Comparison of ENCODE assay signal across 25 cellular contexts in genomic region chr6:16679050-16679449, GRCh38.
DNase-seq lines count a peak whose midpoint lies in the region; ATAC-seq, FAIRE-seq and TF ChIP-seq lines count a peak whose summit lies in the region.
"Had no signal": no experiment of that assay in that cellular context is flagged by ENCODE, and none has a peak within 500 bp of the region (broad histone marks: within the 10 kb centered on the region; RNA-seq: fewer than 3 reads in every experiment).

No MANE protein-coding gene starts in this region.

- intact Hi-C loops in activated CD4-positive, alpha-beta T cell treated with anti-CD3 and anti-CD28 coated beads, Interleukin-2, amount 10 ng/mL, durations not matched to agents 24 days and 14 days (cut with micrococcal nuclease) = no loop called here
- intact Hi-C loops in HepG2 (cut with micrococcal nuclease; ENCODE audit: unreplicated experiment) = no loop called here
- intact Hi-C loops in right lobe of liver (cut with DNase I) = no loop called here

- H3K9me3 ChIP-seq in HepG2 (ENCODE audit: low read length) (no peaks in the 10 kb centered on the region), right lobe of liver (no peaks in the 10 kb centered on the region), upper lobe of left lung (no peaks in the 10 kb centered on the region)
- H3K9me3 ChIP-seq: BLaER1 had no signal

- H3K9ac ChIP-seq in HepG2 (ENCODE audit: insufficient read depth, low read depth, low read length) = no peak overlapping the region
- H3K9ac ChIP-seq: BLaER1, GM23248 had no signal

- peaks cover 79% of the 10 kb centered on the region for H3K4me1 ChIP-seq in HepG2 (ENCODE audit: insufficient read depth, low read length)
- H3K4me1 ChIP-seq in right lobe of liver = peaks cover 0 to 33% (median 9%) of the 10 kb centered on the region in 4 donors
- H3K4me1 ChIP-seq in upper lobe of left lung = peaks cover 28 to 39% (median 34%) of the 10 kb centered on the region in 4 donors

- TF ChIP-seq POLR2A in HepG2 (IDR thresholded peaks at IDR 0.05; ENCODE audit: insufficient read depth in 1 of 2, low read depth in 2 of 2, low read length in 2 of 2) (no peak), right lobe of liver (IDR thresholded peaks at IDR 0.05) (no peak), upper lobe of left lung (IDR thresholded peaks at IDR 0.05) (no peak)

- H3K4me3 ChIP-seq in HepG2 (replicated peaks in 1 of 3; ENCODE audit: insufficient read depth in 1 of 3, low read depth in 2 of 3, low read length in 3 of 3) = no peak overlapping the region
- no peak overlapping the region for H3K4me3 ChIP-seq in right lobe of liver
- H3K4me3 ChIP-seq in upper lobe of left lung = no peak overlapping the region
- H3K4me3 ChIP-seq: BLaER1, GM12878, GM23248 had no signal

- FAIRE-seq in HepG2 (lab: Jason Lieb, UNC) = no peak
- FAIRE-seq: A204.1, D721Med, GM12878, GM19239, H1 had no signal

- ATAC-seq in HepG2 (no peak), right lobe of liver (no peak), HG03442 (IDR thresholded peaks at IDR 0.05; ENCODE audit: unreplicated experiment) (no peak), upper lobe of left lung (ENCODE audit: low FRiP score in 2 of 2) (no peak)
- no peak for ATAC-seq in effector memory CD8-positive, alpha-beta T cell (replicated peaks)
- ATAC-seq: CD8-positive, alpha-beta T cell; GM12878 had no signal

- CTCF ChIA-PET in HepG2 (lab: Yijun Ruan, JAX; ENCODE audit: low intra/inter-chr PET ratio, low total read pairs) = no interaction called here

- no peaks in the 10 kb centered on the region for H4K20me1 ChIP-seq in HepG2 (ENCODE audit: insufficient read depth, low read length)

- peaks cover 17% of the 10 kb centered on the region for H3K9me3 Mint-ChIP-seq in activated CD4-positive, alpha-beta T cell treated with anti-CD3 and anti-CD28 coated beads, Interleukin-2, amount 10 ng/mL, durations not matched to agents 24 days and 14 days
- no peaks in the 10 kb centered on the region for H3K9me3 Mint-ChIP-seq in effector memory CD8-positive, alpha-beta T cell
- H3K9me3 Mint-ChIP-seq: CD8-positive, alpha-beta T cell had no signal

- no peak for TF ChIP-seq CTCF in HepG2 (CRISPR knock-in tag; IDR thresholded peaks at IDR 0.05)
- no peak for TF ChIP-seq CTCF in right lobe of liver (IDR thresholded peaks at IDR 0.05)
- no peak for TF ChIP-seq CTCF in upper lobe of left lung (IDR thresholded peaks at IDR 0.05)

- no peak for DNase-seq in activated CD4-positive, alpha-beta T cell treated with anti-CD3 and anti-CD28 coated beads, Interleukin-2, amount 10 ng/mL, durations not matched to agents 24 days and 14 days
- DNase-seq in activated CD4-positive, alpha-beta T cell treated with anti-CD3 and anti-CD28 coated beads, Interleukin-2, amount 50 U/mL, for 1 hour = no peak
- DNase-seq in HepG2 (ENCODE audit: low spot score) = no peak
- DNase-seq in right lobe of liver = no peak
- DNase-seq in effector memory CD8-positive, alpha-beta T cell = no peak
- DNase-seq in upper lobe of left lung = no peak
- DNase-seq: CD4-positive, CD25-positive, alpha-beta regulatory T cell; CD8-positive, alpha-beta T cell; DMS 273 treated with DMSO at 0.1 percent for 48 hours; DMS79; EL; GDM1; GM23248; H7; HCEC 1CT had no signal

- H3K4me3 Mint-ChIP-seq in activated CD4-positive, alpha-beta T cell treated with anti-CD3 and anti-CD28 coated beads, Interleukin-2, amount 10 ng/mL, durations not matched to agents 24 days and 14 days = no peak overlapping the region
- H3K4me3 Mint-ChIP-seq in effector memory CD8-positive, alpha-beta T cell = no peak overlapping the region
- H3K4me3 Mint-ChIP-seq: B cell; CD4-positive, CD25-positive, alpha-beta regulatory T cell; CD8-positive, alpha-beta T cell had no signal

- H3K27me3 ChIP-seq in HepG2 (ENCODE audit: control insufficient read depth in 1 of 2, insufficient read depth in 2 of 2, low read length in 2 of 2) (no peaks in the 10 kb centered on the region), right lobe of liver (no peaks in the 10 kb centered on the region), upper lobe of left lung (no peaks in the 10 kb centered on the region)
- H3K27me3 ChIP-seq: BLaER1 had no signal

- no peak overlapping the region for H3K27ac ChIP-seq in HepG2 (ENCODE audit: extremely low read length, insufficient read depth, low read length)
- H3K27ac ChIP-seq in right lobe of liver = no peak overlapping the region
- H3K27ac ChIP-seq in upper lobe of left lung = no peak overlapping the region
- H3K27ac ChIP-seq: 22Rv1, BLaER1, C4-2B, GM23248 had no signal

- H3K36me3 ChIP-seq in HepG2 (replicated peaks in 1 of 2; ENCODE audit: control insufficient read depth in 1 of 2, insufficient read depth in 2 of 2, low read length in 2 of 2) (peaks cover 0 to 4% of the 10 kb centered on the region in 2 experiments; a peak in 1 of 5 replicates), right lobe of liver (no peaks in the 10 kb centered on the region), upper lobe of left lung (peaks cover 0 to 6% (median 0%) of the 10 kb centered on the region in 4 donors)
- H3K36me3 ChIP-seq: BLaER1 had no signal

- in situ Hi-C loops in HepG2 (cut with HindIII; ENCODE audit: extremely low pct_ligation_motif_present, low pct_unique_long_range_greater_than_20kb) = no loop called here

- H3K27me3 Mint-ChIP-seq in activated CD4-positive, alpha-beta T cell treated with anti-CD3 and anti-CD28 coated beads, Interleukin-2, amount 10 ng/mL, durations not matched to agents 24 days and 14 days = no peaks in the 10 kb centered on the region
- no peaks in the 10 kb centered on the region for H3K27me3 Mint-ChIP-seq in effector memory CD8-positive, alpha-beta T cell
- H3K27me3 Mint-ChIP-seq: B cell; CD4-positive, CD25-positive, alpha-beta regulatory T cell had no signal

- BruUV-seq in HepG2 (replicated peaks; lab: Mats Ljungman, UMichigan) = no TSS peak

- POLR2A ChIA-PET in HepG2 (lab: Yijun Ruan, JAX) = interaction anchor here (1.1 kb wide), 1 partner anchor 10 kb away, joined by 3 read pairs; no protein-coding TSS in a partner anchor

- TF ChIP-seq RAD21 in HepG2 (CRISPR knock-in tag; IDR thresholded peaks at IDR 0.05) = no peak

- H2AFZ ChIP-seq in HepG2 (ENCODE audit: low read length) = no peak overlapping the region
- H2AFZ ChIP-seq: GM23248 had no signal

- H3K79me2 ChIP-seq in HepG2 (ENCODE audit: insufficient read depth, low read length) = peaks cover 19% of the 10 kb centered on the region

- no peak overlapping the region for H3K4me2 ChIP-seq in HepG2 (ENCODE audit: low read depth, low read length)
- H3K4me2 ChIP-seq: BLaER1 had no signal

- H3K4me1 Mint-ChIP-seq in activated CD4-positive, alpha-beta T cell treated with anti-CD3 and anti-CD28 coated beads, Interleukin-2, amount 10 ng/mL, durations not matched to agents 24 days and 14 days = peaks cover 67% of the 10 kb centered on the region
- H3K4me1 Mint-ChIP-seq in effector memory CD8-positive, alpha-beta T cell (ENCODE audit: low read depth in 2 of 2) = peaks cover 18 to 40% of the 10 kb centered on the region in 2 donors

- H3K27ac Mint-ChIP-seq in activated CD4-positive, alpha-beta T cell treated with anti-CD3 and anti-CD28 coated beads, Interleukin-2, amount 10 ng/mL, durations not matched to agents 24 days and 14 days = peak overlapping the region; percentile 39
- H3K27ac Mint-ChIP-seq in effector memory CD8-positive, alpha-beta T cell = peak overlapping the region; percentile 8 to 77
- H3K27ac Mint-ChIP-seq: B cell; CD4-positive, CD25-positive, alpha-beta regulatory T cell; CD8-positive, alpha-beta T cell had no signal

- TF ChIP-seq EP300 in HepG2 (IDR thresholded peaks at IDR 0.05; ENCODE audit: low read depth in 2 of 2, low read length in 2 of 2) (no peak), HepG2 (CRISPR knock-in tag; IDR thresholded peaks at IDR 0.05; ENCODE audit: borderline replicate concordance) (no peak), upper lobe of left lung (IDR thresholded peaks at IDR 0.05) (no peak)

- H3K36me3 Mint-ChIP-seq in activated CD4-positive, alpha-beta T cell treated with anti-CD3 and anti-CD28 coated beads, Interleukin-2, amount 10 ng/mL, durations not matched to agents 24 days and 14 days (ENCODE audit: low read depth) = peaks cover 50% of the 10 kb centered on the region
- peaks cover 23% of the 10 kb centered on the region for H3K36me3 Mint-ChIP-seq in effector memory CD8-positive, alpha-beta T cell (ENCODE audit: insufficient read depth)

- WGBS in HepG2 (ENCODE audit: low lambda C conversion rate) = 96% methylated on average over 1 of the region's 1 CpG
- WGBS in right lobe of liver (ENCODE audit: insufficient coverage, low coverage, low lambda C conversion rate, missing lambda C conversion rate) = 83% methylated on average over 1 of the region's 1 CpG
- 86 to 100% methylated on average over 1 of the region's 1 CpG for WGBS in upper lobe of left lung, 2 donors

TF ChIP-seq in HepG2, 621 proteins besides CTCF, POLR2A, EP300 and RAD21:
- TF ChIP-seq FOXA1 (IDR thresholded peaks at IDR 0.05) = 0 out of 2 replicates have a peak, but pooled peaks have one; percentile 11
- TF ChIP-seq FOXA1 (CRISPR knock-in tag; IDR thresholded peaks at IDR 0.05) = no peak
- TF ChIP-seq ZNF710 (CRISPR knock-in tag; IDR thresholded peaks at IDR 0.05; ENCODE audit: borderline replicate concordance) = peak; percentile 41; the same call in 1 of the 2 replicates
- TF ChIP-seq ZNF383 (CRISPR knock-in tag; IDR thresholded peaks at IDR 0.05; ENCODE audit: borderline replicate concordance) = no peak
